In genomic region chr7:81317741-81318140, GRCh38 we compare ENCODE assay signal across 7 cellular contexts.
"Had no signal": no experiment of that assay in that cellular context is flagged by ENCODE, and none has a peak within 500 bp of the region (broad histone marks: within the 10 kb centered on the region; RNA-seq: fewer than 3 reads in every experiment).

No MANE protein-coding gene starts in this region.

- H3K4me3 ChIP-seq: GM23338 had no signal

- H3K36me3 Mint-ChIP-seq: IgD-negative memory B cell had no signal

- H3K27me3 Mint-ChIP-seq: IgD-negative memory B cell had no signal

- H3K4me1 Mint-ChIP-seq: IgD-negative memory B cell had no signal

- H3K9me3 Mint-ChIP-seq: GM23338, H9 had no signal

- H3K4me3 Mint-ChIP-seq: GM23338, H9, IgD-negative memory B cell had no signal

- ATAC-seq: GM23338, HepG2 had no signal

- DNase-seq: H9, HCEC 1CT, KBM-7 had no signal

- H3K27ac ChIP-seq: HL-60 had no signal

- H3K27ac Mint-ChIP-seq: GM23338, H9, IgD-negative memory B cell had no signal
